Comparison of ENCODE assay signal across 16 cellular contexts in the genomic region with DNA sequence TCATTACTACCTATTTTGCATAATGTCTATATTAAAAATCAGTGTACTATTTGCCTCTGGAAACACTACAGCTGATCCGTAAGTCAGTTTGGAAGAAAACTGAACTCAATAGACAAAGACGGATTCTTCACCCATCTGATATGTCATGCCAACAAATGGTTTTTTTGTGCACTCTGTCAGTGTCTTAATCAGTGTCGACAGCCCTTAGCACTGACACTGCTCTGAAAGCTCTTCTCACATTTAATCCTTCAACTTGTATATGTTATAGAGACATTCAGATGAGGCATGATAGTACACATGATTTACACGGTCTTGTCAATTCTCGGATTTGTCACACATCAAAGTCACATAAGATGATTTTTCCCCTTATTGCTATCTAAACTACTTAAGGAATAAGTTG.
DNase-seq lines count a peak whose midpoint lies in the region; ATAC-seq, FAIRE-seq and TF ChIP-seq lines count a peak whose summit lies in the region.
"Had no signal": no experiment of that assay in that cellular context is flagged by ENCODE, and none has a peak within 500 bp of the region (broad histone marks: within the 10 kb centered on the region; RNA-seq: fewer than 3 reads in every experiment).

No MANE protein-coding gene starts in this region.

- dilution Hi-C loops in IMR-90 (cut with HindIII; ENCODE audit: low sequenced_read_pairs, unreplicated experiment): no loop called here

- DNase-seq in GM12892 (ENCODE audit: insufficient read length) (no peak), IMR-90 (no peak), foreskin melanocyte (peak; percentile 82), NCI-H187 (lab: John Stamatoyannopoulos, UW) (no peak), HEK293T (ENCODE audit: extremely low spot score) (no peak), thyroid gland (no peak), dedifferentiated amniotic fluid mesenchymal stem cell (ENCODE audit: extremely low spot score) (no peak)
- DNase-seq: C1 segment of cervical spinal cord; Caco-2; CD4-positive, alpha-beta memory T cell; DMS153; DND-41 had no signal

- H2AK9ac ChIP-seq in IMR-90 (replicated peaks; ENCODE audit: low read depth, low read length, poor library complexity): no peak overlapping the region

- no peak for TF ChIP-seq POLR2A in GM12892 (IDR thresholded peaks at IDR 0.05; ENCODE audit: low read depth, low read length)
- TF ChIP-seq POLR2A in IMR-90 (IDR thresholded peaks at IDR 0.05; ENCODE audit: low read depth, low read length): no peak
- TF ChIP-seq POLR2A in thyroid gland (IDR thresholded peaks at IDR 0.05): no peak

- peak overlapping the region; percentile 72; the same call in 1 of the 2 replicates for H2AK5ac ChIP-seq in IMR-90 (ENCODE audit: low read depth, low read length)

- no peak overlapping the region for H4K5ac ChIP-seq in IMR-90 (ENCODE audit: low read depth, low read length)

- no peaks in the 10 kb centered on the region for H3K79me1 ChIP-seq in IMR-90 (ENCODE audit: low read depth in 1 of 2, low read length in 2 of 2)

- H3K9me3 ChIP-seq in IMR-90 (ENCODE audit: control insufficient read depth, insufficient read depth, low read length) (no peaks in the 10 kb centered on the region), neural cell (ENCODE audit: low read length) (no peaks in the 10 kb centered on the region), thyroid gland (no peaks in the 10 kb centered on the region)
- H3K9me3 ChIP-seq: Caco-2, HAP-1 had no signal

- H3K4me1 ChIP-seq in IMR-90 (ENCODE audit: control insufficient read depth, insufficient read depth, low read length) (no peaks in the 10 kb centered on the region), thyroid gland (no peaks in the 10 kb centered on the region)
- H3K4me1 ChIP-seq: Caco-2, HAP-1 had no signal

- H3K36me3 ChIP-seq in IMR-90 (ENCODE audit: control insufficient read depth, insufficient read depth, low read length) (no peaks in the 10 kb centered on the region), neural cell (ENCODE audit: insufficient read depth, low read length) (no peaks in the 10 kb centered on the region), thyroid gland (no peaks in the 10 kb centered on the region)
- H3K36me3 ChIP-seq: HAP-1 had no signal

- H2BK120ac ChIP-seq in IMR-90 (ENCODE audit: low read depth, low read length): 0 out of 2 replicates have a peak overlapping the region, but pooled peaks have one; percentile 10

- H3F3A ChIP-seq in neural cell (ENCODE audit: insufficient read depth, low read length, poor library complexity, severe bottlenecking): no peaks in the 10 kb centered on the region

- H3K27me3 ChIP-seq in IMR-90 (ENCODE audit: control insufficient read depth, insufficient read depth, low read length) (no peaks in the 10 kb centered on the region), neural cell (ENCODE audit: insufficient read depth, low read depth, low read length) (no peaks in the 10 kb centered on the region), thyroid gland (no peaks in the 10 kb centered on the region)

- no TSS peak for BruUV-seq in IMR-90 (replicated peaks; lab: Mats Ljungman, UMichigan)

- CTCF ChIA-PET in IMR-90 (lab: Yijun Ruan, JAX) (interaction anchor here (1.2 kb wide), 1 partner anchor 146 kb away, joined by 4 read pairs; no protein-coding TSS in a partner anchor), HEK293T (lab: Yijun Ruan, JAX) (no interaction called here)

- no peak overlapping the region for H3K14ac ChIP-seq in IMR-90 (replicated peaks; ENCODE audit: low read depth, low read length)

- H3K4me2 ChIP-seq in IMR-90 (ENCODE audit: low read depth, low read length) (no peak overlapping the region), neural cell (ENCODE audit: low read length) (no peak overlapping the region)
- H3K4me2 ChIP-seq: GM23338 had no signal

- H4K20me1 ChIP-seq in IMR-90 (ENCODE audit: insufficient read depth, low read length) (no peaks in the 10 kb centered on the region), neural cell (ENCODE audit: insufficient read depth) (no peaks in the 10 kb centered on the region)

- ATAC-seq in IMR-90 (ENCODE audit: low read depth): no peak
- ATAC-seq: GM23338 had no signal

- WGBS in IMR-90 (ENCODE audit: extremely low coverage in 2 of 2, insufficient read length in 1 of 2), 2 experiments: no CpG with 5 or more reads among the region's 5 CpGs
- WGBS in thyroid gland, 2 donors: 78 to 82% methylated on average over 5 of the region's 5 CpGs

- no peak overlapping the region for H3K18ac ChIP-seq in IMR-90 (ENCODE audit: low read depth, low read length)

- H4K8ac ChIP-seq in IMR-90 (ENCODE audit: low read depth in 2 of 2, low read length in 2 of 2): no peak overlapping the region; a peak in 1 of 4 replicates

- peak; percentile 100 for TF ChIP-seq EP300 in neural cell (conservative IDR thresholded peaks at IDR 0.05; ENCODE audit: poor library complexity, severe bottlenecking)

- H3K4ac ChIP-seq in IMR-90 (ENCODE audit: low read depth, low read length): peak overlapping the region; percentile 20; the same call in 1 of the 2 replicates

- no peak for TF ChIP-seq RAD21 in IMR-90 (IDR thresholded peaks at IDR 0.05; ENCODE audit: low read length)
- no peak for TF ChIP-seq RAD21 in neural cell (conservative IDR thresholded peaks at IDR 0.05)

- H4K91ac ChIP-seq in IMR-90 (ENCODE audit: insufficient read depth, low read depth, low read length): no peak overlapping the region

- no peak overlapping the region for H2BK15ac ChIP-seq in IMR-90 (ENCODE audit: low read depth, low read length)

- H3K56ac ChIP-seq in IMR-90 (ENCODE audit: extremely low read depth, insufficient read depth, low read length): no peak overlapping the region

- no peak for TF ChIP-seq CTCF in IMR-90 (conservative IDR thresholded peaks at IDR 0.05; ENCODE audit: low read depth, low read length)
- TF ChIP-seq CTCF in neural cell (IDR thresholded peaks at IDR 0.05; ENCODE audit: poor library complexity, severe bottlenecking): no peak
- TF ChIP-seq CTCF in thyroid gland (IDR thresholded peaks at IDR 0.05): no peak

- H3K4me3 ChIP-seq in IMR-90 (ENCODE audit: insufficient read depth, low read depth, low read length): no peak overlapping the region
- no peak overlapping the region for H3K4me3 ChIP-seq in neural cell (ENCODE audit: low read length)
- no peak overlapping the region for H3K4me3 ChIP-seq in thyroid gland (replicated peaks in 1 of 3)
- H3K4me3 ChIP-seq: GM23338, HAP-1 had no signal

- no peak overlapping the region for H2BK5ac ChIP-seq in IMR-90 (ENCODE audit: low read depth, low read length, poor library complexity, severe bottlenecking)

- H3K27ac ChIP-seq in IMR-90 (ENCODE audit: insufficient read depth, low read length) (no peak overlapping the region), neural cell (ENCODE audit: low read length) (no peak overlapping the region), thyroid gland (no peak overlapping the region)

- H2BK20ac ChIP-seq in IMR-90 (ENCODE audit: low read depth, low read length): peak overlapping the region; percentile 79

- H3K9ac ChIP-seq in IMR-90 (ENCODE audit: low read depth, low read length) (no peak overlapping the region), neural cell (ENCODE audit: low read length) (no peak overlapping the region)

- in situ Hi-C loops in IMR-90 (cut with MboI; ENCODE audit: low sequenced_read_pairs): no loop called here

- intact Hi-C loops in IMR-90 (cut with micrococcal nuclease) (no loop called here), thyroid gland (cut with DNase I) (no loop called here)

- no peaks in the 10 kb centered on the region for H3K79me2 ChIP-seq in neural cell (replicated peaks; ENCODE audit: insufficient read depth, low read length)

- H2AFZ ChIP-seq in IMR-90 (replicated peaks; ENCODE audit: low read length, poor library complexity) (no peak overlapping the region), neural cell (ENCODE audit: low read depth, low read length) (no peak overlapping the region)
- H2AFZ ChIP-seq: GM23338 had no signal

- POLR2A ChIA-PET in IMR-90 (lab: Charles Lee; ENCODE audit: unreplicated experiment) (no interaction called here), HEK293T (lab: Yijun Ruan, JAX) (no interaction called here)

- H3K9me2 ChIP-seq in neural cell (ENCODE audit: insufficient read depth, low read length): no peaks in the 10 kb centered on the region

- FAIRE-seq in GM12892 (lab: Jason Lieb, UNC): peak; percentile 24
- FAIRE-seq: G401.6 had no signal

- H3K9me1 ChIP-seq in IMR-90 (ENCODE audit: insufficient read depth, low read length): no peaks in the 10 kb centered on the region; the same call in 1 of the 2 replicates

- no peak overlapping the region for H3K23ac ChIP-seq in IMR-90 (ENCODE audit: low read depth, low read length)

TF ChIP-seq in IMR-90, 13 proteins besides CTCF, POLR2A, EP300 and RAD21 (continues in another document):
- TF ChIP-seq, protein P1, sequence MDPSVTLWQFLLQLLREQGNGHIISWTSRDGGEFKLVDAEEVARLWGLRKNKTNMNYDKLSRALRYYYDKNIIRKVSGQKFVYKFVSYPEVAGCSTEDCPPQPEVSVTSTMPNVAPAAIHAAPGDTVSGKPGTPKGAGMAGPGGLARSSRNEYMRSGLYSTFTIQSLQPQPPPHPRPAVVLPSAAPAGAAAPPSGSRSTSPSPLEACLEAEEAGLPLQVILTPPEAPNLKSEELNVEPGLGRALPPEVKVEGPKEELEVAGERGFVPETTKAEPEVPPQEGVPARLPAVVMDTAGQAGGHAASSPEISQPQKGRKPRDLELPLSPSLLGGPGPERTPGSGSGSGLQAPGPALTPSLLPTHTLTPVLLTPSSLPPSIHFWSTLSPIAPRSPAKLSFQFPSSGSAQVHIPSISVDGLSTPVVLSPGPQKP (IDR thresholded peaks at IDR 0.05; ENCODE audit: borderline replicate concordance, low read depth, low read length): no peak

TF ChIP-seq in neural cell, 6 proteins besides CTCF, POLR2A, EP300 and RAD21 (continues in another document):
- TF ChIP-seq POLR2AphosphoS5 (IDR thresholded peaks at IDR 0.05): peak; percentile 99
- TF ChIP-seq SMC3 (conservative IDR thresholded peaks at IDR 0.05; ENCODE audit: poor library complexity): no peak
- no peak for TF ChIP-seq EZH2 (IDR thresholded peaks at IDR 0.05; ENCODE audit: borderline replicate concordance, insufficient read depth, low read length, poor library complexity, severe bottlenecking)
- TF ChIP-seq MXI1 (conservative IDR thresholded peaks at IDR 0.05; ENCODE audit: poor library complexity, severe bottlenecking): no peak

TF ChIP-seq in HEK293T, 16 proteins besides CTCF, POLR2A, EP300 and RAD21 (continues in another document):
- no peak for TF ChIP-seq NFRKB (IDR thresholded peaks at IDR 0.05)
- TF ChIP-seq TARDBP (IDR thresholded peaks at IDR 0.05): no peak
- TF ChIP-seq ARNT (IDR thresholded peaks at IDR 0.05): no peak
- no peak for TF ChIP-seq ELF4 (IDR thresholded peaks at IDR 0.05)
- no peak for TF ChIP-seq LEF1 (IDR thresholded peaks at IDR 0.05; ENCODE audit: borderline replicate concordance)
- no peak for TF ChIP-seq ZNF384 (IDR thresholded peaks at IDR 0.05)
- TF ChIP-seq SUZ12 (IDR thresholded peaks at IDR 0.05): no peak
- TF ChIP-seq HDGF (IDR thresholded peaks at IDR 0.05; ENCODE audit: borderline replicate concordance): no peak
